10 cellular contexts compared by ENCODE assay signal in the genomic region with DNA sequence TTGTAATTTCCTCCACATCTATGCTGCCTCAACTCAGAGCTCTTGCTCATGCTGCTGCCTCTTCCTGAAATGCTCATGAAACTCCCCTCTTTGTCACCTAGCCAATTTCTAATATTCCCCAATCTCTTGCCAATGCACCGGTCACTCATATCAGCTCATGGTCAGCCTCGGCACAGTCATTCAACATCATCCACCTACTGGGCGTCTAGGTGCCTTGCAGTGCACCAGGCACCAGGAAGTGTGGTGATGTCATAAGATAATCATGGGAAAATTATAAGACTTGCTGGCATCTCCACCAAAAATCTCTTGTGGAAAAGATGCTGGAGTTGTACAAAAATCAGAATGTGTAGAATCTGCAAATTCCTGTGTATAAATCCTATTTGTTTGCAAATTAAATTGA. TPM values are rescaled to one million over a fixed set of nuclear protein-coding genes. Genes with fewer than 3 reads are reported as not detected.
A peak's percentile ranks its signal among the peaks of the same experiment; 100 is the strongest.
DNase-seq lines count a peak whose midpoint lies in the region; ATAC-seq and TF ChIP-seq lines count a peak whose summit lies in the region.
"Had no signal": no experiment of that assay in that cellular context is flagged by ENCODE, and none has a peak within 500 bp of the region (broad histone marks: within the 10 kb centered on the region; RNA-seq: fewer than 3 reads in every experiment).

No MANE protein-coding gene starts in this region.

- ATAC-seq in right cardiac atrium (no peak), foreskin keratinocyte (peak; percentile 68)
- no peak for ATAC-seq in activated naive CD8-positive, alpha-beta T cell treated with anti-CD3 and anti-CD28 coated beads, Interleukin-2, amount 50 U/mL, for 24 hours

- peaks cover 8% of the 10 kb centered on the region for H3K4me1 Mint-ChIP-seq in activated naive CD8-positive, alpha-beta T cell treated with anti-CD3 and anti-CD28 coated beads, Interleukin-2, amount 50 U/mL, for 24 hours

- H3K27ac ChIP-seq in cardiac muscle cell: no peak overlapping the region
- no peak overlapping the region for H3K27ac ChIP-seq in right cardiac atrium (ENCODE audit: low read length)
- peak overlapping the region; percentile 95 for H3K27ac ChIP-seq in foreskin keratinocyte
- H3K27ac ChIP-seq in vagina: peak overlapping the region; percentile 57
- H3K27ac ChIP-seq in coronary artery: peak overlapping the region in 1 of 2 donors; percentile 1

- H3K27me3 Mint-ChIP-seq in activated naive CD8-positive, alpha-beta T cell treated with anti-CD3 and anti-CD28 coated beads, Interleukin-2, amount 50 U/mL, for 24 hours: no peaks in the 10 kb centered on the region

- H3K27me3 ChIP-seq in cardiac muscle cell: no peaks in the 10 kb centered on the region
- no peaks in the 10 kb centered on the region for H3K27me3 ChIP-seq in right cardiac atrium (ENCODE audit: control insufficient read depth, insufficient read depth)
- H3K27me3 ChIP-seq in foreskin keratinocyte: no peaks in the 10 kb centered on the region
- no peaks in the 10 kb centered on the region for H3K27me3 ChIP-seq in vagina

- no peak for TF ChIP-seq POLR2A in vagina (IDR thresholded peaks at IDR 0.05)

- TF ChIP-seq CTCF in cardiac muscle cell (IDR thresholded peaks at IDR 0.05; ENCODE audit: low read depth, low read length) (peak; percentile 54), WI38 (IDR thresholded peaks at IDR 0.05; ENCODE audit: low read depth, low read length) (peak; percentile 42), foreskin keratinocyte (conservative IDR thresholded peaks at IDR 0.05) (peak; percentile 68), vagina (IDR thresholded peaks at IDR 0.05) (no peak), coronary artery (IDR thresholded peaks at IDR 0.05) (no peak)

- H3K36me3 ChIP-seq in cardiac muscle cell (no peaks in the 10 kb centered on the region), vagina (no peaks in the 10 kb centered on the region)

- H3K4me1 ChIP-seq in cardiac muscle cell (ENCODE audit: low read depth) (no peaks in the 10 kb centered on the region), right cardiac atrium (ENCODE audit: control insufficient read depth, insufficient read depth, low read length) (no peaks in the 10 kb centered on the region), foreskin keratinocyte (peaks cover 29% of the 10 kb centered on the region), vagina (peaks cover 35% of the 10 kb centered on the region)

- intact Hi-C loops in right cardiac atrium (cut with DNase I): no loop called here
- intact Hi-C loops in vagina (cut with DNase I): no loop called here

- H3K4me3 ChIP-seq in cardiac muscle cell (no peak overlapping the region), right cardiac atrium (ENCODE audit: low read length) (no peak overlapping the region), WI38 (ENCODE audit: low read depth, low read length) (no peak overlapping the region), vagina (no peak overlapping the region), coronary artery (no peak overlapping the region)
- H3K4me3 ChIP-seq: GM12878 had no signal

- no peak overlapping the region for H3K4me3 Mint-ChIP-seq in activated naive CD8-positive, alpha-beta T cell treated with anti-CD3 and anti-CD28 coated beads, Interleukin-2, amount 50 U/mL, for 24 hours

- H3K9me3 ChIP-seq in cardiac muscle cell (ENCODE audit: low read depth): no peaks in the 10 kb centered on the region
- no peaks in the 10 kb centered on the region for H3K9me3 ChIP-seq in right cardiac atrium (ENCODE audit: control insufficient read depth, low read length)
- H3K9me3 ChIP-seq in vagina: no peaks in the 10 kb centered on the region

- DNase-seq in cardiac muscle cell (ENCODE audit: low read depth in 1 of 2, low spot score in 1 of 2): peak in 1 of 2 donors; percentile 77
- no peak for DNase-seq in right cardiac atrium
- peak; percentile 46 to 73 for DNase-seq in foreskin keratinocyte
- no peak for DNase-seq in vagina (ENCODE audit: extremely low spot score in 2 of 2)
- no peak for DNase-seq in HuH-7 (ENCODE audit: low spot score)
- no peak for DNase-seq in activated naive CD8-positive, alpha-beta T cell treated with anti-CD3 and anti-CD28 coated beads, Interleukin-2, amount 50 U/mL, for 24 hours
- DNase-seq in coronary artery (ENCODE audit: low spot score): no peak
- DNase-seq: activated CD8-positive, alpha-beta memory T cell treated with anti-CD3 and anti-CD28 coated beads, Interleukin-2, amount 50 U/mL, for 48 hours had no signal

- H3K9me3 Mint-ChIP-seq in activated naive CD8-positive, alpha-beta T cell treated with anti-CD3 and anti-CD28 coated beads, Interleukin-2, amount 50 U/mL, for 24 hours: peaks cover 3% of the 10 kb centered on the region

- H3K36me3 Mint-ChIP-seq in activated naive CD8-positive, alpha-beta T cell treated with anti-CD3 and anti-CD28 coated beads, Interleukin-2, amount 50 U/mL, for 24 hours (ENCODE audit: low read depth): no peaks in the 10 kb centered on the region

- WGBS in right cardiac atrium: 55% methylated on average over 3 of the region's 3 CpGs

- no peak overlapping the region for H3K27ac Mint-ChIP-seq in activated naive CD8-positive, alpha-beta T cell treated with anti-CD3 and anti-CD28 coated beads, Interleukin-2, amount 50 U/mL, for 24 hours

RNA-seq across cellular contexts. Expression of gene RAB27B, which starts 52.6 kb away (rescaled TPM):
- 0.09 and 0.14 TPM in 2 replicates for total RNA-seq in cardiac muscle cell
- 0.59 and 0.71 TPM in 2 replicates for polyA plus RNA-seq in cardiac muscle cell
- total RNA-seq in right cardiac atrium: under 1 TPM; 0.08 to 0.29 (median 0.16) TPM
- polyA plus RNA-seq in right cardiac atrium: under 0.01 TPM
- 2.4 and 4.3 TPM in 2 replicates for total RNA-seq in foreskin keratinocyte
- polyA plus RNA-seq in foreskin keratinocyte: 0.47 and 0.96 TPM in 2 replicates
- 6.1 TPM for total RNA-seq in vagina
- polyA plus RNA-seq: GM12878 had no signal

Comparison
In these comparisons a context has a peak if more than half of its experiments do, and no peak if none do; other contexts are left out.
1. DNase-seq: peak in foreskin keratinocyte (2 of 2); none in right cardiac atrium (0 of 3), vagina (0 of 2), HuH-7 (single experiment), activated naive CD8-positive, alpha-beta T cell treated with anti-CD3 and anti-CD28 coated beads, Interleukin-2, amount 50 U/mL, for 24 hours (single experiment) and coronary artery (single experiment).
2. H3K27ac ChIP-seq: peak in foreskin keratinocyte (single experiment) and vagina (single experiment); none in cardiac muscle cell (single experiment) and right cardiac atrium (single experiment).
3. CTCF ChIP-seq: peak in cardiac muscle cell (single experiment), WI38 (single experiment) and foreskin keratinocyte (single experiment); none in vagina (0 of 3) and coronary artery (single experiment).